Comparison of ENCODE assay signal across 24 cellular contexts in the genomic region with DNA sequence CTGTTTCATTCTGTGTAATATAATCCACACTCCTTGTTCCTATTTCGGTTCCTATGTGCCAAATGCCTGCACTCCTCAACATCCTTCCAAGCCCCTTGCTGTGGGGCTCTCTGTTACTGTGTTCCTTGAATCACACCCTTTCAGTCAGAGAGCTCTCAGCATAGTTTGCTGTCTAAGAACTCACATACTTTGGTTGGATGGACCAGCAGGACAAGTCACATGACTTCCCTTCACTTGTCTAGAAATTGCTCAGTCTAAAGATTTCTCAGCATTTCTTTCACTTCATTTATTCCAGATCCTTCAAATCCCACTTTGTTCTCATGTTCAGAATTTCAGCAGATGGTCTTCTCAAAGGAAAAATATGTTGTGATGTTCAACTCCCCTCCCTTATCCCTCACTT.
"Had no signal": no experiment of that assay in that cellular context is flagged by ENCODE, and none has a peak within 500 bp of the region (broad histone marks: within the 10 kb centered on the region; RNA-seq: fewer than 3 reads in every experiment).

No MANE protein-coding gene starts in this region.

- H3K36me3 ChIP-seq: breast epithelium, SJSA1 had no signal

- H3K4me3 Mint-ChIP-seq: activated CD4-positive, alpha-beta memory T cell treated with anti-CD3 and anti-CD28 coated beads for 36 hours; activated CD4-positive, alpha-beta T cell treated with anti-CD3 and anti-CD28 coated beads, Interleukin-2, amount 10 ng/mL, durations not matched to agents 7 days and 5 days; activated naive CD4-positive, alpha-beta T cell treated with anti-CD3 and anti-CD28 coated beads for 36 hours; activated naive CD8-positive, alpha-beta T cell; activated T-helper 17 cell treated with anti-CD3 and anti-CD28 coated beads, Interleukin-2, amount 50 U/mL, for 72 hours; T-helper 17 cell had no signal

- H3K27ac ChIP-seq: breast epithelium, SJSA1 had no signal

- ATAC-seq: activated T-helper 17 cell treated with anti-CD3 and anti-CD28 coated beads, Interleukin-2, amount 50 U/mL, for 72 hours; PC-3; SK-N-SH treated with all-trans-retinoic acid at 6 μM for 48 hours; T-helper 17 cell had no signal

- DNase-seq: activated CD4-positive, alpha-beta memory T cell treated with anti-CD3 and anti-CD28 coated beads for 36 hours; activated CD4-positive, alpha-beta T cell treated with anti-CD3 and anti-CD28 coated beads, Interleukin-2, amount 10 ng/mL, durations not matched to agents 7 days and 5 days; activated CD4-positive, CD25-positive, alpha-beta regulatory T cell; activated CD8-positive, alpha-beta memory T cell treated with anti-CD3 and anti-CD28 coated beads for 24 hours; activated gamma-delta T cell; activated naive CD4-positive, alpha-beta T cell treated with anti-CD3 and anti-CD28 coated beads for 36 hours; activated T-cell treated with anti-CD3 and anti-CD28 coated beads, Interleukin-2, amount 50 U/mL, for 48 hours; caudate nucleus; Karpas-422; MM.1S; NCI-H1105 treated with DMSO at 0.1 percent for 48 hours; NCI-H146; NCI-H187 treated with DMSO at 0.1 percent for 48 hours; NCI-H2081 treated with DMSO at 0.1 percent for 48 hours; NCI-H524; PC-3; SHP77; T-helper 17 cell; T-helper 9 cell had no signal

- H3K27me3 ChIP-seq: breast epithelium, SJSA1 had no signal

- H3K27ac Mint-ChIP-seq: activated CD4-positive, alpha-beta memory T cell treated with anti-CD3 and anti-CD28 coated beads for 36 hours; activated CD4-positive, alpha-beta T cell treated with anti-CD3 and anti-CD28 coated beads, Interleukin-2, amount 10 ng/mL, durations not matched to agents 7 days and 5 days; activated naive CD4-positive, alpha-beta T cell treated with anti-CD3 and anti-CD28 coated beads for 36 hours; activated naive CD8-positive, alpha-beta T cell; activated T-helper 17 cell treated with anti-CD3 and anti-CD28 coated beads, Interleukin-2, amount 50 U/mL, for 72 hours; T-helper 17 cell had no signal

- H3K9me3 Mint-ChIP-seq: activated CD4-positive, alpha-beta memory T cell treated with anti-CD3 and anti-CD28 coated beads for 36 hours; activated CD4-positive, alpha-beta T cell treated with anti-CD3 and anti-CD28 coated beads, Interleukin-2, amount 10 ng/mL, durations not matched to agents 7 days and 5 days; activated naive CD4-positive, alpha-beta T cell treated with anti-CD3 and anti-CD28 coated beads for 36 hours; activated T-helper 17 cell treated with anti-CD3 and anti-CD28 coated beads, Interleukin-2, amount 50 U/mL, for 72 hours had no signal

- H3K4me1 ChIP-seq: breast epithelium, SJSA1 had no signal

- H3K9me3 ChIP-seq: breast epithelium, SJSA1 had no signal

- H3K4me1 Mint-ChIP-seq: activated CD4-positive, alpha-beta T cell treated with anti-CD3 and anti-CD28 coated beads, Interleukin-2, amount 10 ng/mL, durations not matched to agents 7 days and 5 days; activated T-helper 17 cell treated with anti-CD3 and anti-CD28 coated beads, Interleukin-2, amount 50 U/mL, for 72 hours had no signal

- H3K4me3 ChIP-seq: breast epithelium, SJSA1 had no signal

- H3K36me3 Mint-ChIP-seq: activated CD4-positive, alpha-beta memory T cell treated with anti-CD3 and anti-CD28 coated beads for 36 hours; activated naive CD8-positive, alpha-beta T cell had no signal
